Comparison of ENCODE assay signal across 8 cellular contexts in genomic region chr1:17551755-17552234, GRCh38. TPM values are rescaled to one million over a fixed set of nuclear protein-coding genes. Genes with fewer than 3 reads are reported as not detected.
DNase-seq lines count a peak whose midpoint lies in the region; TF ChIP-seq lines count a peak whose summit lies in the region.
"Had no signal": no experiment of that assay in that cellular context is flagged by ENCODE, and none has a peak within 500 bp of the region (broad histone marks: within the 10 kb centered on the region; RNA-seq: fewer than 3 reads in every experiment).

No MANE protein-coding gene starts in this region.

- CTCF ChIA-PET in Caco-2 (lab: Charles Lee), result no interaction called here

- DNase-seq in ascending aorta (ENCODE audit: low spot score in 2 of 2) (peak in 1 of 2 donors; percentile 91), MV-4-11 (lab: John Stamatoyannopoulos, UW) (no peak), Caco-2 (no peak)
- DNase-seq in activated naive CD4-positive, alpha-beta T cell treated with Interleukin-2 at 50 U/mL for 16 hours, result no peak
- DNase-seq: activated B cell treated with CpG ODN at 0.5 μM for 24 hours had no signal

- intact Hi-C loops in ascending aorta (cut with DNase I) (loop anchor here (5.0 kb wide), 1 partner anchor 81 kb away; no protein-coding TSS in a partner anchor), Caco-2 (cut with micrococcal nuclease; ENCODE audit: unreplicated experiment) (no loop called here)

- H3K9me3 ChIP-seq in HUES64 (ENCODE audit: insufficient read depth, low read depth, low read length) (no peaks in the 10 kb centered on the region), ascending aorta (no peaks in the 10 kb centered on the region), iPS-18a (ENCODE audit: control insufficient read depth, low read depth, low read length) (no peaks in the 10 kb centered on the region), subcutaneous abdominal adipose tissue (ENCODE audit: control insufficient read depth in 5 of 5, low read length in 5 of 5) (no peaks in the 10 kb centered on the region), Caco-2 (no peaks in the 10 kb centered on the region)

- TF ChIP-seq CTCF in ascending aorta (IDR thresholded peaks at IDR 0.05) (no peak), Caco-2 (IDR thresholded peaks at IDR 0.05; ENCODE audit: insufficient read depth in 1 of 2, low read depth in 1 of 2, low read length in 1 of 2, severe bottlenecking in 1 of 2, unreplicated experiment in 1 of 2) (no peak)

- POLR2A ChIA-PET in Caco-2 (lab: Charles Lee), result no interaction called here

- H3K27ac ChIP-seq in HUES64 (ENCODE audit: low read depth, low read length) (peak overlapping the region; percentile 66), ascending aorta (peak overlapping the region; percentile 95 to 98), iPS-18a (ENCODE audit: low read length) (no peak overlapping the region), subcutaneous abdominal adipose tissue (ENCODE audit: low read depth, low read length) (no peak overlapping the region)

- H3K9me3 Mint-ChIP-seq in Caco-2 (ENCODE audit: unreplicated experiment), result no peaks in the 10 kb centered on the region
- H3K9me3 Mint-ChIP-seq: activated B cell treated with CpG ODN at 0.5 μM for 24 hours had no signal

- no peaks in the 10 kb centered on the region for H3K27me3 Mint-ChIP-seq in Caco-2 (ENCODE audit: insufficient read depth, unreplicated experiment)

- no peaks in the 10 kb centered on the region for H3K27me3 ChIP-seq in HUES64 (ENCODE audit: insufficient read depth, low read length)
- H3K27me3 ChIP-seq in ascending aorta, result no peaks in the 10 kb centered on the region
- H3K27me3 ChIP-seq in iPS-18a (ENCODE audit: control insufficient read depth, insufficient read depth, low read length), result no peaks in the 10 kb centered on the region
- no peaks in the 10 kb centered on the region for H3K27me3 ChIP-seq in subcutaneous abdominal adipose tissue (ENCODE audit: control insufficient read depth in 5 of 5, insufficient read depth in 4 of 5, low read length in 5 of 5)
- H3K27me3 ChIP-seq in Caco-2 (replicated peaks; ENCODE audit: control insufficient read depth, insufficient read depth, low read length), result no peaks in the 10 kb centered on the region

- no peak overlapping the region for H3K4me3 Mint-ChIP-seq in Caco-2 (ENCODE audit: unreplicated experiment)
- H3K4me3 Mint-ChIP-seq: activated B cell treated with CpG ODN at 0.5 μM for 24 hours had no signal

- H3K36me3 ChIP-seq in HUES64 (ENCODE audit: insufficient read depth, low read length), result no peaks in the 10 kb centered on the region
- H3K36me3 ChIP-seq in ascending aorta, result no peaks in the 10 kb centered on the region
- H3K36me3 ChIP-seq in iPS-18a (ENCODE audit: control insufficient read depth, low read depth, low read length), result no peaks in the 10 kb centered on the region
- H3K36me3 ChIP-seq in subcutaneous abdominal adipose tissue (ENCODE audit: control insufficient read depth in 5 of 5, insufficient read depth in 5 of 5, low read length in 5 of 5), result no peaks in the 10 kb centered on the region
- H3K36me3 ChIP-seq in Caco-2 (ENCODE audit: control insufficient read depth, insufficient read depth, low read length), result no peaks in the 10 kb centered on the region

- 68% methylated on average over 8 of the region's 8 CpGs for WGBS in HUES64

- H3K4me1 ChIP-seq in HUES64 (ENCODE audit: insufficient read depth, low read length), result peaks cover 52% of the 10 kb centered on the region
- H3K4me1 ChIP-seq in ascending aorta, result peaks cover 47 to 87% of the 10 kb centered on the region in 2 donors
- H3K4me1 ChIP-seq in iPS-18a (ENCODE audit: control insufficient read depth, low read depth, low read length), result peaks cover 49% of the 10 kb centered on the region
- H3K4me1 ChIP-seq in subcutaneous abdominal adipose tissue (ENCODE audit: control insufficient read depth in 5 of 5, insufficient read depth in 5 of 5, low read length in 5 of 5), result peaks cover 11 to 32% (median 28%) of the 10 kb centered on the region in 5 donors
- H3K4me1 ChIP-seq in Caco-2, result no peaks in the 10 kb centered on the region

- H3K4me3 ChIP-seq in HUES64 (ENCODE audit: low read length) (no peak overlapping the region), ascending aorta (peak overlapping the region in 1 of 2 donors; percentile 32), iPS-18a (ENCODE audit: low read length) (no peak overlapping the region), subcutaneous abdominal adipose tissue (ENCODE audit: low read depth in 1 of 5, low read length in 5 of 5) (no peak overlapping the region), Caco-2 (ENCODE audit: low read depth, low read length) (no peak overlapping the region)

- H3K36me3 Mint-ChIP-seq in Caco-2 (ENCODE audit: insufficient read depth, unreplicated experiment), result no peaks in the 10 kb centered on the region

- H3K9ac ChIP-seq in HUES64 (ENCODE audit: low read depth, low read length), result no peak overlapping the region
- H3K9ac ChIP-seq in iPS-18a (ENCODE audit: low read length), result peak overlapping the region; percentile 18
- H3K9ac ChIP-seq in subcutaneous abdominal adipose tissue (ENCODE audit: low read length in 5 of 5), result peak overlapping the region; percentile 7 to 54 (median 26)

- H3K4me1 Mint-ChIP-seq in Caco-2 (ENCODE audit: low read depth, unreplicated experiment), result peaks cover 11% of the 10 kb centered on the region
- H3K4me1 Mint-ChIP-seq: activated B cell treated with CpG ODN at 0.5 μM for 24 hours had no signal

- no TSS peak for BruUV-seq in Caco-2 (replicated peaks; lab: Mats Ljungman, UMichigan)

- H3K27ac Mint-ChIP-seq in Caco-2 (ENCODE audit: unreplicated experiment), result no peak overlapping the region
- H3K27ac Mint-ChIP-seq: activated B cell treated with CpG ODN at 0.5 μM for 24 hours had no signal

RNA-seq across cellular contexts. Expression of gene ARHGEF10L, which starts 12.3 kb away (rescaled TPM):
- polyA plus RNA-seq in HUES64 (2013, experiment 1 of 2), result 13.5 TPM
- 13.4 TPM for polyA plus RNA-seq in HUES64 (2013, experiment 2 of 2)
- total RNA-seq in ascending aorta (177 TPM), Caco-2 (2022) (31.3 and 34.0 TPM in 2 replicates)

Comparison
In these comparisons a context has a peak if more than half of its experiments do, and no peak if none do; other contexts are left out.
1. H3K27ac ChIP-seq: peak in HUES64 (single experiment) and ascending aorta (2 of 2); none in iPS-18a (single experiment) and subcutaneous abdominal adipose tissue (single experiment).